23 cellular contexts compared by ENCODE assay signal in genomic region chr7:66452165-66452564, GRCh38.
DNase-seq lines count a peak whose midpoint lies in the region; ATAC-seq, FAIRE-seq and TF ChIP-seq lines count a peak whose summit lies in the region.
"Had no signal": no experiment of that assay in that cellular context is flagged by ENCODE, and none has a peak within 500 bp of the region (broad histone marks: within the 10 kb centered on the region; RNA-seq: fewer than 3 reads in every experiment).

No MANE protein-coding gene starts in this region.

- H3K23ac ChIP-seq in mesenchymal stem cell (ENCODE audit: low read length in 2 of 2) = no peak overlapping the region

- H3K79me2 ChIP-seq in astrocyte (ENCODE audit: insufficient read depth, low read length) = no peaks in the 10 kb centered on the region
- H3K79me2 ChIP-seq: parathyroid adenoma had no signal

- no peak for TF ChIP-seq CTCF in astrocyte (IDR thresholded peaks at IDR 0.05; ENCODE audit: insufficient read depth, low read depth, low read length)

- H3K4me1 ChIP-seq in astrocyte (ENCODE audit: insufficient read depth, low read length) = no peaks in the 10 kb centered on the region
- H3K4me1 ChIP-seq in mesenchymal stem cell (ENCODE audit: control insufficient read depth, insufficient read depth, low read depth, low read length) = no peaks in the 10 kb centered on the region
- H3K4me1 ChIP-seq: Caco-2, parathyroid adenoma, upper lobe of left lung had no signal

- H3K27ac ChIP-seq in astrocyte (ENCODE audit: low read depth, low read length) (no peak overlapping the region), mesenchymal stem cell (ENCODE audit: low read length, poor library complexity, severe bottlenecking) (no peak overlapping the region)
- H3K27ac ChIP-seq: brain microvascular endothelial cell, coronary artery, parathyroid adenoma, upper lobe of left lung had no signal

- H3K36me3 Mint-ChIP-seq in astrocyte (ENCODE audit: low read depth, unreplicated experiment) = peaks cover 3% of the 10 kb centered on the region
- H3K36me3 Mint-ChIP-seq in effector memory CD8-positive, alpha-beta T cell (ENCODE audit: insufficient read depth) = peaks cover 3% of the 10 kb centered on the region

- H4K20me1 ChIP-seq in astrocyte (ENCODE audit: insufficient read depth, low read length) = no peaks in the 10 kb centered on the region

- H2BK15ac ChIP-seq in mesenchymal stem cell (ENCODE audit: low read depth, poor library complexity, severe bottlenecking) = no peak overlapping the region

- no peak overlapping the region for H2BK12ac ChIP-seq in mesenchymal stem cell (ENCODE audit: low read length in 2 of 2)

- DNase-seq in astrocyte (ENCODE audit: low read depth) (peak; percentile 50), mesenchymal stem cell (no peak)
- no peak for DNase-seq in effector memory CD8-positive, alpha-beta T cell
- DNase-seq: activated CD4-positive, alpha-beta T cell treated with anti-CD3 and anti-CD28 coated beads for 4 hours; brain microvascular endothelial cell; Caco-2; foreskin fibroblast; hippocampal formation; natural killer cell; NCI-H187 treated with DMSO at 0.1 percent for 48 hours; upper lobe of left lung had no signal

- H3K9ac ChIP-seq in astrocyte (ENCODE audit: low read length) = no peak overlapping the region
- peak overlapping the region; percentile 58 for H3K9ac ChIP-seq in mesenchymal stem cell (ENCODE audit: low read length)
- H3K9ac ChIP-seq: parathyroid adenoma had no signal

- FAIRE-seq in astrocyte (lab: Jason Lieb, UNC) = no peak
- FAIRE-seq: endometrium, keratinocyte had no signal

- no peaks in the 10 kb centered on the region for H3K27me3 Mint-ChIP-seq in astrocyte (ENCODE audit: low read depth, unreplicated experiment)
- no peaks in the 10 kb centered on the region for H3K27me3 Mint-ChIP-seq in effector memory CD8-positive, alpha-beta T cell
- H3K27me3 Mint-ChIP-seq: activated naive CD8-positive, alpha-beta T cell; B cell; memory B cell had no signal

- H4K8ac ChIP-seq in mesenchymal stem cell (ENCODE audit: low read length) = no peak overlapping the region

- no peak overlapping the region for H3K4ac ChIP-seq in mesenchymal stem cell (ENCODE audit: low read depth in 1 of 2, low read length in 2 of 2)

- H3K4me3 Mint-ChIP-seq in astrocyte (ENCODE audit: unreplicated experiment) = no peak overlapping the region
- H3K4me3 Mint-ChIP-seq in effector memory CD8-positive, alpha-beta T cell = no peak overlapping the region
- H3K4me3 Mint-ChIP-seq: activated naive CD8-positive, alpha-beta T cell; activated T-helper 1 cell treated with anti-CD3 and anti-CD28 coated beads, Interleukin-12 subunit alpha, Interleukin-12 subunit beta, Interleukin-2, Interleukin-4 antibody, amounts not matched to agents 30 ng/mL and 10 ng/mL and 1 ng/mL, durations not matched to agents 14 hours and 24 hours and 36 hours; B cell; memory B cell; natural killer cell had no signal

- H3K4me1 Mint-ChIP-seq in astrocyte (ENCODE audit: low read depth, unreplicated experiment) = peaks cover 5% of the 10 kb centered on the region
- H3K4me1 Mint-ChIP-seq in effector memory CD8-positive, alpha-beta T cell (ENCODE audit: low read depth in 2 of 2) = no peaks in the 10 kb centered on the region

- H2AFZ ChIP-seq in astrocyte (ENCODE audit: low read depth, low read length) (no peak overlapping the region), mesenchymal stem cell (ENCODE audit: low read depth, low read length) (no peak overlapping the region)
- H2AFZ ChIP-seq: parathyroid adenoma had no signal

- peak; percentile 14 for ATAC-seq in GM18858 (IDR thresholded peaks at IDR 0.05; ENCODE audit: unreplicated experiment)
- ATAC-seq in HG02870 (IDR thresholded peaks at IDR 0.05; ENCODE audit: unreplicated experiment) = peak; percentile 25
- no peak for ATAC-seq in HG02623 (IDR thresholded peaks at IDR 0.05; ENCODE audit: unreplicated experiment)
- no peak for ATAC-seq in effector memory CD8-positive, alpha-beta T cell (replicated peaks)
- no peak for ATAC-seq in GM18517 (IDR thresholded peaks at IDR 0.05; ENCODE audit: unreplicated experiment)
- ATAC-seq: natural killer cell had no signal

- H3K36me3 ChIP-seq in astrocyte (ENCODE audit: insufficient read depth, low read length) (no peaks in the 10 kb centered on the region), mesenchymal stem cell (ENCODE audit: control insufficient read depth in 1 of 2, insufficient read depth in 2 of 2, low read depth in 1 of 2, low read length in 2 of 2) (peaks cover 0 to 10% of the 10 kb centered on the region in 2 experiments)
- H3K36me3 ChIP-seq: brain microvascular endothelial cell, upper lobe of left lung had no signal

- H3K18ac ChIP-seq in mesenchymal stem cell (ENCODE audit: low read depth in 1 of 2, low read length in 2 of 2) = no peak overlapping the region

- H3K9me3 ChIP-seq in astrocyte (ENCODE audit: insufficient read depth, low read depth, low read length) (no peaks in the 10 kb centered on the region), mesenchymal stem cell (ENCODE audit: control insufficient read depth, low read length) (no peaks in the 10 kb centered on the region)
- H3K9me3 ChIP-seq: Caco-2, upper lobe of left lung had no signal

- H3K27ac Mint-ChIP-seq in astrocyte (ENCODE audit: unreplicated experiment) = no peak overlapping the region
- no peak overlapping the region for H3K27ac Mint-ChIP-seq in effector memory CD8-positive, alpha-beta T cell
- H3K27ac Mint-ChIP-seq: activated naive CD8-positive, alpha-beta T cell; activated T-helper 1 cell treated with anti-CD3 and anti-CD28 coated beads, Interleukin-12 subunit alpha, Interleukin-12 subunit beta, Interleukin-2, Interleukin-4 antibody, amounts not matched to agents 30 ng/mL and 10 ng/mL and 1 ng/mL, durations not matched to agents 14 hours and 24 hours and 36 hours; B cell; memory B cell; natural killer cell had no signal

- no peaks in the 10 kb centered on the region for H3K79me1 ChIP-seq in mesenchymal stem cell (replicated peaks; ENCODE audit: low read length, poor library complexity, severe bottlenecking)

- H3K9me3 Mint-ChIP-seq in astrocyte (ENCODE audit: unreplicated experiment) = peaks cover 1% of the 10 kb centered on the region
- no peaks in the 10 kb centered on the region for H3K9me3 Mint-ChIP-seq in effector memory CD8-positive, alpha-beta T cell
- H3K9me3 Mint-ChIP-seq: activated T-helper 1 cell treated with anti-CD3 and anti-CD28 coated beads, Interleukin-12 subunit alpha, Interleukin-12 subunit beta, Interleukin-2, Interleukin-4 antibody, amounts not matched to agents 30 ng/mL and 10 ng/mL and 1 ng/mL, durations not matched to agents 14 hours and 24 hours and 36 hours; memory B cell; natural killer cell had no signal

- H2BK5ac ChIP-seq in mesenchymal stem cell (ENCODE audit: low read depth, low read length, poor library complexity, severe bottlenecking) = no peak overlapping the region

- no peak overlapping the region for H3K4me3 ChIP-seq in astrocyte (ENCODE audit: insufficient read depth, low read depth, low read length)
- no peak overlapping the region for H3K4me3 ChIP-seq in mesenchymal stem cell (ENCODE audit: insufficient read depth in 1 of 2, low read depth in 1 of 2, low read length in 2 of 2)
- H3K4me3 ChIP-seq: coronary artery, upper lobe of left lung had no signal

- no peak overlapping the region for H3K14ac ChIP-seq in mesenchymal stem cell (ENCODE audit: low read length in 2 of 2)

- H2BK120ac ChIP-seq in mesenchymal stem cell (ENCODE audit: low read depth, low read length) = no peak overlapping the region

- H4K91ac ChIP-seq in mesenchymal stem cell (ENCODE audit: low read length) = no peak overlapping the region

- H3K4me2 ChIP-seq in astrocyte (ENCODE audit: low read length) (no peak overlapping the region), mesenchymal stem cell (ENCODE audit: low read length, poor library complexity, severe bottlenecking) (no peak overlapping the region)

- no peaks in the 10 kb centered on the region for H3K27me3 ChIP-seq in astrocyte (ENCODE audit: insufficient read depth, low read length)
- H3K27me3 ChIP-seq in mesenchymal stem cell (ENCODE audit: control insufficient read depth in 1 of 2, insufficient read depth in 1 of 2, low read length in 2 of 2) = no peaks in the 10 kb centered on the region
- H3K27me3 ChIP-seq: brain microvascular endothelial cell, upper lobe of left lung had no signal

- WGBS in mesenchymal stem cell = 92% methylated on average over 2 of the region's 2 CpGs

- no peak overlapping the region for H2AK5ac ChIP-seq in mesenchymal stem cell (ENCODE audit: low read length, severe bottlenecking)

Comparison
In these comparisons a context has a peak if more than half of its experiments do, and no peak if none do; other contexts are left out.
1. ATAC-seq: peak in GM18858 (single experiment) and HG02870 (single experiment); none in HG02623 (single experiment), effector memory CD8-positive, alpha-beta T cell (single experiment) and GM18517 (single experiment).